In genomic region chr11:13486926-13487660, GRCh38 we compare ENCODE assay signal across 8 cellular contexts. TPM values are rescaled to one million over a fixed set of nuclear protein-coding genes. Genes with fewer than 3 reads are reported as not detected.
DNase-seq lines count a peak whose midpoint lies in the region; ATAC-seq and TF ChIP-seq lines count a peak whose summit lies in the region.

No MANE protein-coding gene starts in this region.

- CTCF ChIA-PET in Panc1 (lab: Charles Lee) = interaction anchor here (0.6 to 0.9 kb wide), 6 partner anchors 15 to 485 kb away, joined by 3 read pairs; no protein-coding TSS in a partner anchor

- no peaks in the 10 kb centered on the region for H3K4me1 ChIP-seq in Panc1 (ENCODE audit: control insufficient read depth, insufficient read depth, low read length)

- ATAC-seq in HG02571 (IDR thresholded peaks at IDR 0.05; ENCODE audit: unreplicated experiment) = peak; percentile 98
- peak; percentile 94 for ATAC-seq in Panc1

- no TSS peak for BruUV-seq in Panc1 (replicated peaks; lab: Mats Ljungman, UMichigan)

- in situ Hi-C loops in Caki2 (cut with HindIII; ENCODE audit: low pct_unique_long_range_greater_than_20kb, low sequenced_read_pairs) = no loop called here
- in situ Hi-C loops in Panc1 (cut with HindIII; ENCODE audit: low pct_unique_long_range_greater_than_20kb, low sequenced_read_pairs) = no loop called here

- H3K27ac ChIP-seq in Panc1 (ENCODE audit: low read length) = no peak overlapping the region

- H3K27me3 ChIP-seq in Panc1 (ENCODE audit: control insufficient read depth, insufficient read depth, low read length) = peaks cover 9% of the 10 kb centered on the region

- H3K9me3 ChIP-seq in Panc1 (ENCODE audit: control insufficient read depth, insufficient read depth, low read depth, low read length) (no peaks in the 10 kb centered on the region), iPS-18c (ENCODE audit: control insufficient read depth, insufficient read depth, low read length) (no peaks in the 10 kb centered on the region)

- H3K36me3 ChIP-seq in Panc1 (ENCODE audit: control insufficient read depth, insufficient read depth, low read length) = no peaks in the 10 kb centered on the region

- intact Hi-C loops in Panc1 (cut with micrococcal nuclease; ENCODE audit: unreplicated experiment) = loop anchor here (5.0 kb wide), 1 partner anchor 180 kb away; the partner anchor contains the start of gene FAR1

- POLR2A ChIA-PET in Panc1 (lab: Charles Lee) = no interaction called here

- H3K4me3 ChIP-seq in Panc1 (ENCODE audit: low read depth in 2 of 2, low read length in 2 of 2) = peak overlapping the region; percentile 27 to 61
- H3K4me3 ChIP-seq in iPS-18c (ENCODE audit: insufficient read depth, low read depth, low read length) = peak overlapping the region; percentile 50

- DNase-seq in Caki2 (ENCODE audit: low read depth) = peak; percentile 30
- no peak for DNase-seq in Panc1 (ENCODE audit: low read depth, low spot score)
- DNase-seq in activated naive CD4-positive, alpha-beta T cell treated with Interleukin-2 at 50 U/mL for 16 hours = peak; percentile 62
- peak; percentile 56 to 74 for DNase-seq in stimulated activated CD4-positive, alpha-beta T cell treated with anti-CD3 and anti-CD28 coated beads, Interleukin-2, amount 100 ng/mL, for 24 hours
- DNase-seq in inferior parietal cortex (ENCODE audit: extremely low spot score) = no peak
- no peak for DNase-seq in cerebellar nuclear complex (lab: John Stamatoyannopoulos, UW)

- peak; percentile 80 for TF ChIP-seq CTCF in Panc1 (IDR thresholded peaks at IDR 0.05)

RNA-seq across cellular contexts. Expression of gene PTH, which starts 8.7 kb away (rescaled TPM):
- not detected in 2 replicates for total RNA-seq in Caki2 (2014; rRNA removed; shearing (Covaris generic); ENCODE audit: low replicate concordance)
- total RNA-seq in Panc1 (2021; ENCODE audit: unreplicated experiment) = not detected
- polyA plus RNA-seq in Panc1 (2012; ENCODE audit: insufficient read length) = not detected

RNA-seq across cellular contexts. Expression of gene BTBD10, which starts 24.1 kb away (rescaled TPM):
- total RNA-seq in Caki2 (2014; rRNA removed; shearing (Covaris generic); ENCODE audit: low replicate concordance) = 94.8 and 107 TPM in 2 replicates
- total RNA-seq in Panc1 (2021; ENCODE audit: unreplicated experiment) = 29.6 TPM
- polyA plus RNA-seq in Panc1 (2012; ENCODE audit: insufficient read length) = 19.2 TPM

Comparison
In these comparisons a context has a peak if more than half of its experiments do, and no peak if none do; other contexts are left out.
1. DNase-seq: peak in Caki2 (single experiment), activated naive CD4-positive, alpha-beta T cell treated with Interleukin-2 at 50 U/mL for 16 hours (single experiment) and stimulated activated CD4-positive, alpha-beta T cell treated with anti-CD3 and anti-CD28 coated beads, Interleukin-2, amount 100 ng/mL, for 24 hours (2 of 2); none in Panc1 (single experiment), inferior parietal cortex (single experiment) and cerebellar nuclear complex (0 of 2).